Comparison of ENCODE assay signal across 25 cellular contexts in the genomic region with DNA sequence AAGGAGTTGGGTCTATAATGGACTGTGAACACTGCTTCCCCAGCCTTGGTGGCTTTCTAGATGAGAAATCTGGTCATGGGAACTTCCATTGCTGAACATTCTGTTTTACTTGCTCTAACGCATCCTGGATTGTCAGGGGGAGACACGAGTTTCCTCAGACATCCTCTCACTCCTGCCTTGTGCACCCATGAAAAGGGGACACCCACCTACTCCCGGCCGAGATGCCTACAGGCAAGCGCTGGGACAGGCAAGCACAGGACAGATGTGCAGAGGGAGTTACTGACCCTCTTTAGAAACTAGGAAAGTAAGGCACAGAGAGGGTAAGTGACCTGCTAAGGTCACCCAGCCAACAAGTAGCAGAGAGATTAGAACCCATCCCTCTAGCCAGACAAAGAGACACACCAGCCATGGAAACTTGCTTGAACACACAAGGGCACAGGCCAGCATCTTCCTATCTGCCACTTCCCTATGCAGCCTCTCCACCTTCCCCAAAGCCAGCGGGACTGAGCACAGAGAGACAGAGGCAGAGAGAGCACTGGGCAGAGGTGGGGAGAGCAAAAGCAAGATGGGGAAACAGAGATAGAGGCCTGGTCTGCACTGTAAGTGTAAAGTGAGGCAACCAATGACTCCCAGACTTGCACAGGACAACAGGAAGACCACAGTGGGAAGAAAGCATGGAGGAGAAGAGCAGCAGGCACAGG. TPM values are rescaled to one million over a fixed set of nuclear protein-coding genes. Genes with fewer than 3 reads are reported as not detected.
"Had no signal": no experiment of that assay in that cellular context is flagged by ENCODE, and none has a peak within 500 bp of the region (broad histone marks: within the 10 kb centered on the region; RNA-seq: fewer than 3 reads in every experiment).

No MANE protein-coding gene starts in this region.

- H3K27ac ChIP-seq: ascending aorta, foreskin keratinocyte, parathyroid adenoma, spleen, testis had no signal

- H3K4me3 Mint-ChIP-seq: activated CD4-positive, alpha-beta T cell treated with anti-CD3 and anti-CD28 coated beads, Interleukin-2, amount 10 ng/mL, durations not matched to agents 24 days and 14 days; activated naive CD4-positive, alpha-beta T cell treated with anti-CD3 and anti-CD28 coated beads, Interleukin-2, amount 10 ng/mL, durations not matched to agents 7 days and 5 days; activated naive CD8-positive, alpha-beta T cell treated with anti-CD3 and anti-CD28 coated beads, Interleukin-2, amount 50 U/mL, for 24 hours; effector memory CD8-positive, alpha-beta T cell; naive B cell; stimulated activated memory B cell treated with anti-CD40 and anti-IgM and Interleukin-4, amounts not matched to agents 10 μg/mL and 1 μg/mL and 100 μg/mL, for 72 hours had no signal

- H2AFZ ChIP-seq: parathyroid adenoma had no signal

- H3K36me3 ChIP-seq: ascending aorta, spleen had no signal

- H3K9me3 ChIP-seq: ascending aorta, testis had no signal

- ATAC-seq: activated naive CD8-positive, alpha-beta T cell treated with anti-CD3 and anti-CD28 coated beads, Interleukin-2, amount 50 U/mL, for 24 hours; effector memory CD8-positive, alpha-beta T cell; foreskin keratinocyte; left colon; stimulated activated memory B cell treated with anti-CD40 and anti-IgM and Interleukin-4, amounts not matched to agents 10 μg/mL and 1 μg/mL and 100 μg/mL, for 72 hours had no signal

- H3K4me1 ChIP-seq: ascending aorta, foreskin keratinocyte, parathyroid adenoma, spleen, testis had no signal

- H3K4me3 ChIP-seq: ascending aorta, spleen, testis had no signal

- H3K4me1 Mint-ChIP-seq: activated CD4-positive, alpha-beta T cell treated with anti-CD3 and anti-CD28 coated beads, Interleukin-2, amount 10 ng/mL, durations not matched to agents 24 days and 14 days; activated naive CD4-positive, alpha-beta T cell treated with anti-CD3 and anti-CD28 coated beads, Interleukin-2, amount 10 ng/mL, durations not matched to agents 7 days and 5 days; activated naive CD8-positive, alpha-beta T cell treated with anti-CD3 and anti-CD28 coated beads, Interleukin-2, amount 50 U/mL, for 24 hours; naive B cell; stimulated activated memory B cell treated with anti-CD40 and anti-IgM and Interleukin-4, amounts not matched to agents 10 μg/mL and 1 μg/mL and 100 μg/mL, for 72 hours had no signal

- DNase-seq: activated CD4-positive, alpha-beta T cell treated with anti-CD3 and anti-CD28 coated beads, Interleukin-2, amount 10 ng/mL, durations not matched to agents 24 days and 14 days; activated CD8-positive, alpha-beta memory T cell treated with anti-CD3 and anti-CD28 coated beads, Interleukin-2, amount 50 U/mL, for 48 hours; activated effector memory CD4-positive, alpha-beta T cell treated with Interleukin-2 at 50 U/mL for 16 hours; activated naive CD4-positive, alpha-beta T cell treated with anti-CD3 and anti-CD28 coated beads, Interleukin-2, amount 10 ng/mL, durations not matched to agents 7 days and 5 days; activated naive CD8-positive, alpha-beta T cell treated with anti-CD3 and anti-CD28 coated beads, Interleukin-2, amount 50 U/mL, for 24 hours; activated T-cell treated with anti-CD3 and anti-CD28 coated beads, Interleukin-2, amount 50 U/mL, for 48 hours; dermis blood vessel endothelial cell; effector memory CD8-positive, alpha-beta T cell; glutamatergic neuron; hypothalamus; islet precursor cell; left colon; naive B cell; spleen; stimulated activated CD4-positive, alpha-beta T cell treated with anti-CD3 and anti-CD28 coated beads, Interleukin-4, amount 100 ng/mL, for 4 hours; testis had no signal

- H3K27me3 ChIP-seq: ascending aorta, foreskin keratinocyte, testis had no signal

- H3K27ac Mint-ChIP-seq: activated CD4-positive, alpha-beta T cell treated with anti-CD3 and anti-CD28 coated beads, Interleukin-2, amount 10 ng/mL, durations not matched to agents 24 days and 14 days; activated naive CD4-positive, alpha-beta T cell treated with anti-CD3 and anti-CD28 coated beads, Interleukin-2, amount 10 ng/mL, durations not matched to agents 7 days and 5 days; activated naive CD8-positive, alpha-beta T cell treated with anti-CD3 and anti-CD28 coated beads, Interleukin-2, amount 50 U/mL, for 24 hours; stimulated activated memory B cell treated with anti-CD40 and anti-IgM and Interleukin-4, amounts not matched to agents 10 μg/mL and 1 μg/mL and 100 μg/mL, for 72 hours had no signal

- H3K79me2 ChIP-seq: parathyroid adenoma had no signal

- H3K27me3 Mint-ChIP-seq: activated naive CD8-positive, alpha-beta T cell treated with anti-CD3 and anti-CD28 coated beads, Interleukin-2, amount 50 U/mL, for 24 hours had no signal

- H3K9ac ChIP-seq: parathyroid adenoma had no signal

RNA-seq across cellular contexts. Expression of gene SFTA2, which starts 0.8 kb away (rescaled TPM):
- total RNA-seq: activated CD4-positive, alpha-beta T cell treated with anti-CD3 and anti-CD28 coated beads, Interleukin-2, amount 10 ng/mL, durations not matched to agents 24 days and 14 days; ascending aorta; dermis blood vessel endothelial cell; fibroblast of lung; foreskin keratinocyte; left colon; lung microvascular endothelial cell; mononuclear cell; renal cortical epithelial cell; T-helper 1 cell treated with Interleukin-12 subunit alpha and Interleukin-12 subunit beta and Interleukin-4 antibody, amounts not matched to agents 30 ng/mL and 1 ng/mL, for 36 hours; testis had no signal
- polyA plus RNA-seq: fibroblast of lung, foreskin keratinocyte had no signal

RNA-seq across cellular contexts. Expression of gene MUCL3, which starts 8.0 kb away (rescaled TPM):
- total RNA-seq: activated CD4-positive, alpha-beta T cell treated with anti-CD3 and anti-CD28 coated beads, Interleukin-2, amount 10 ng/mL, durations not matched to agents 24 days and 14 days; ascending aorta; dermis blood vessel endothelial cell; fibroblast of lung; foreskin keratinocyte; left colon; lung microvascular endothelial cell; mononuclear cell; renal cortical epithelial cell; spleen; T-helper 1 cell treated with Interleukin-12 subunit alpha and Interleukin-12 subunit beta and Interleukin-4 antibody, amounts not matched to agents 30 ng/mL and 1 ng/mL, for 36 hours had no signal
- polyA plus RNA-seq: fibroblast of lung, foreskin keratinocyte had no signal
